8 cellular contexts compared by ENCODE assay signal in the genomic region with DNA sequence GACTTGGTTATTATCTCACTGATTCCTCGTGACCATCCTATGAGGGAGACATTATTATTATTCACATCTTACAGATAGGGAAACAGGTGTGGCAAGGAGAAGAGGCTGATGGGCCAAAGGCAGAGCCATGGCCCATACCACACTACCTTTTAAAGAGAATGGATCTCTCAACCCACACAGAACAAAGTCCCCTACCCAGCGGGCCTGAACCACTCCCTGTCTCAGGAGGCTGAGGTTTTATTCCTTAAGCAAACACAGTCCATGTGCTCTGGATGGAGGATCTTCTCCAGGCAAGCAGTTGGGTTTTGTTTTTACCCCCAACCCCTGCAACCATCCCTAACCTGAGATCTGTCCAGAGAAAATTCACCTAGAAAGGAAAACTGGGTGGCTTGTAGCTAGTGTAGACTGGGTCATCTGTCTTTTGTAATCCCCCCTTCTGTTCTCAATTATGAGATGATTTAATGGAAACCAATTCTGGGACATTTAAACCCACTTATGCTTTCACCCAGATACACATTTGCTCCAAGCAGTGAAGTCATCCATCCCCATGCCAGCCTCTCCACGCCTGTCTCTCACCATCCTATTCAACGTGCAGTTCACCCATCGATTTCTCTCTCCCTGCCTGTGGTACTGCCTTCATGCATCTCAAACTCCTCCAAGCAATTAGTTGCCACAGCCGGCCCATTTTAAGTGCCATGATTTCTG. TPM values are rescaled to one million over a fixed set of nuclear protein-coding genes. Genes with fewer than 3 reads are reported as not detected.
A peak's percentile ranks its signal among the peaks of the same experiment; 100 is the strongest.
DNase-seq lines count a peak whose midpoint lies in the region; ATAC-seq and TF ChIP-seq lines count a peak whose summit lies in the region.

No MANE protein-coding gene starts in this region.

- POLR2A ChIA-PET in naive thymus-derived CD4-positive, alpha-beta T cell (lab: Charles Lee), result interaction anchor here (1.3 to 16.9 kb wide), 7 partner anchors 23 to 82 kb away, joined by 3 to 703 read pairs (median 11); a partner anchor contains a TSS

- DNase-seq in ascending aorta (ENCODE audit: low spot score in 2 of 2) (no peak), nucleus accumbens (lab: John Stamatoyannopoulos, UW) (no peak), SHP77 (lab: John Stamatoyannopoulos, UW) (no peak), NK-92 (lab: John Stamatoyannopoulos, UW; ENCODE audit: unreplicated experiment) (no peak)
- peak in 2 of 9 donors; percentile 8 to 28 for DNase-seq in naive thymus-derived CD4-positive, alpha-beta T cell

- intact Hi-C loops in ascending aorta (cut with DNase I), result loop anchor here (5.0 kb wide), 1 partner anchor 42 kb away; no protein-coding TSS in a partner anchor
- intact Hi-C loops in naive thymus-derived CD4-positive, alpha-beta T cell (cut with micrococcal nuclease), result no loop called here

- H4K20me1 ChIP-seq in BLaER1 treated with 17β-estradiol and CSF1 and Interleukin-3, amounts not matched to agents 10 nM and 100 nM, result peaks cover 0 to 4% (median 0%) of the 10 kb centered on the region in 11 experiments; a peak in 1 of 22 replicates

- H3K36me3 Mint-ChIP-seq in naive thymus-derived CD4-positive, alpha-beta T cell, result peaks cover 0 to 53% (median 11%) of the 10 kb centered on the region in 5 donors

- peak overlapping the region in 9 of 11 experiments; percentile 85 to 98 (median 95); a peak in 17 of 22 replicates for H3K27ac ChIP-seq in BLaER1 treated with 17β-estradiol and CSF1 and Interleukin-3, amounts not matched to agents 10 nM and 100 nM
- H3K27ac ChIP-seq in HUES6 (ENCODE audit: low read depth, low read length) (no peak overlapping the region; the same call in 1 of the 2 replicates), ascending aorta (peak overlapping the region; percentile 96 to 99)
- H3K27ac ChIP-seq in naive thymus-derived CD4-positive, alpha-beta T cell (ENCODE audit: low read depth, low read length), result peak overlapping the region; percentile 88

- CTCF ChIA-PET in naive thymus-derived CD4-positive, alpha-beta T cell (lab: Charles Lee), result interaction anchor here (0.9 kb wide), 1 partner anchor 15 kb away, joined by 3 read pairs; no protein-coding TSS in a partner anchor

- H3K9ac ChIP-seq in BLaER1 treated with 17β-estradiol and CSF1 and Interleukin-3, amounts not matched to agents 10 nM and 100 nM, result peak overlapping the region; percentile 79 to 96 (median 92); a peak in 19 of 22 replicates
- H3K9ac ChIP-seq in HUES6 (ENCODE audit: low read length), result peak overlapping the region; percentile 84

- TF ChIP-seq CTCF in ascending aorta (IDR thresholded peaks at IDR 0.05), result no peak

- no peaks in the 10 kb centered on the region for H3K27me3 Mint-ChIP-seq in naive thymus-derived CD4-positive, alpha-beta T cell

- H3K4me3 ChIP-seq in BLaER1 treated with 17β-estradiol and CSF1 and Interleukin-3, amounts not matched to agents 10 nM and 100 nM, result peak overlapping the region in 9 of 10 experiments; percentile 63 to 81 (median 71); a peak in 14 of 20 replicates
- H3K4me3 ChIP-seq in HUES6 (ENCODE audit: low read depth, low read length) (peak overlapping the region; percentile 58; the same call in 1 of the 2 replicates), ascending aorta (peak overlapping the region in 1 of 2 donors; percentile 91)
- H3K4me3 ChIP-seq in naive thymus-derived CD4-positive, alpha-beta T cell (ENCODE audit: low read length), result no peak overlapping the region

- H3K36me3 ChIP-seq in BLaER1 treated with 17β-estradiol and CSF1 and Interleukin-3, amounts not matched to agents 10 nM and 100 nM, result peaks cover 23 to 53% (median 47%) of the 10 kb centered on the region in 11 experiments; a peak in 21 of 22 replicates
- H3K36me3 ChIP-seq in HUES6 (ENCODE audit: control insufficient read depth, insufficient read depth, low read length), result peaks cover 13% of the 10 kb centered on the region; the same call in 1 of the 2 replicates
- H3K36me3 ChIP-seq in ascending aorta, result peaks cover 17 to 22% of the 10 kb centered on the region in 2 donors
- peaks cover 0 to 29% (median 0%) of the 10 kb centered on the region in 3 experiments for H3K36me3 ChIP-seq in naive thymus-derived CD4-positive, alpha-beta T cell (ENCODE audit: control insufficient read depth in 2 of 3, insufficient read depth in 3 of 3, low read length in 3 of 3)

- H3K9me3 Mint-ChIP-seq in naive thymus-derived CD4-positive, alpha-beta T cell, result peaks cover 0 to 3% (median 0%) of the 10 kb centered on the region in 11 donors

- peaks cover 39 to 80% (median 61%) of the 10 kb centered on the region in 7 donors for H3K4me1 Mint-ChIP-seq in naive thymus-derived CD4-positive, alpha-beta T cell

- peaks cover 37 to 65% (median 60%) of the 10 kb centered on the region in 10 experiments for H3K4me1 ChIP-seq in BLaER1 treated with 17β-estradiol and CSF1 and Interleukin-3, amounts not matched to agents 10 nM and 100 nM
- H3K4me1 ChIP-seq in HUES6 (ENCODE audit: control insufficient read depth, insufficient read depth, low read length) (peaks cover 48% of the 10 kb centered on the region), ascending aorta (peaks cover 4 to 11% of the 10 kb centered on the region in 2 donors)
- H3K4me1 ChIP-seq in naive thymus-derived CD4-positive, alpha-beta T cell (ENCODE audit: control insufficient read depth in 2 of 2, insufficient read depth in 2 of 2, low read length in 2 of 2), result peaks cover 27 to 29% of the 10 kb centered on the region in 2 donors

- peak overlapping the region; percentile 29 to 95 (median 84) for H3K4me3 Mint-ChIP-seq in naive thymus-derived CD4-positive, alpha-beta T cell

- no peaks in the 10 kb centered on the region for H3K9me3 ChIP-seq in BLaER1 treated with 17β-estradiol and CSF1 and Interleukin-3, amounts not matched to agents 10 nM and 100 nM (replicated peaks in 1 of 11)
- H3K9me3 ChIP-seq in HUES6 (ENCODE audit: control insufficient read depth, insufficient read depth, low read depth, low read length) (no peaks in the 10 kb centered on the region), ascending aorta (no peaks in the 10 kb centered on the region)
- no peaks in the 10 kb centered on the region for H3K9me3 ChIP-seq in naive thymus-derived CD4-positive, alpha-beta T cell (ENCODE audit: control insufficient read depth in 2 of 3, low read length in 3 of 3)

- peak overlapping the region; percentile 68 to 97 (median 90) for H3K27ac Mint-ChIP-seq in naive thymus-derived CD4-positive, alpha-beta T cell

- peak overlapping the region; percentile 78 to 97 (median 89) for H3K4me2 ChIP-seq in BLaER1 treated with 17β-estradiol and CSF1 and Interleukin-3, amounts not matched to agents 10 nM and 100 nM

- ATAC-seq in naive thymus-derived CD4-positive, alpha-beta T cell, result no peak
- ATAC-seq in HG03175 (IDR thresholded peaks at IDR 0.05; ENCODE audit: unreplicated experiment), result no peak

- no peaks in the 10 kb centered on the region for H3K27me3 ChIP-seq in BLaER1 treated with 17β-estradiol and CSF1 and Interleukin-3, amounts not matched to agents 10 nM and 100 nM
- H3K27me3 ChIP-seq in HUES6 (ENCODE audit: control insufficient read depth, insufficient read depth, low read length) (peaks cover 15% of the 10 kb centered on the region; the same call in 1 of the 2 replicates), ascending aorta (no peaks in the 10 kb centered on the region)
- H3K27me3 ChIP-seq in naive thymus-derived CD4-positive, alpha-beta T cell (ENCODE audit: control insufficient read depth in 2 of 2, insufficient read depth in 2 of 2, low read length in 2 of 2), result no peaks in the 10 kb centered on the region

RNA-seq across cellular contexts. Expression of a gene that starts 2.0 kb away (rescaled TPM):
- 33.0 TPM for total RNA-seq in ascending aorta
- 100 to 1,000 TPM in 3 of 5 experiments, 10 to 100 TPM in 2; 65.9 to 271 (median 197) TPM for total RNA-seq in naive thymus-derived CD4-positive, alpha-beta T cell
- 10 to 100 TPM; 13.1 to 16.5 TPM for polyA plus RNA-seq in naive thymus-derived CD4-positive, alpha-beta T cell

RNA-seq across cellular contexts. Expression of a gene that starts 32.3 kb away (rescaled TPM):
- total RNA-seq in ascending aorta, result 18.2 TPM
- 10 to 100 TPM; 33.5 to 63.9 (median 44.0) TPM for total RNA-seq in naive thymus-derived CD4-positive, alpha-beta T cell
- polyA plus RNA-seq in naive thymus-derived CD4-positive, alpha-beta T cell, result 10 to 100 TPM; 22.3 to 29.2 TPM

RNA-seq across cellular contexts. Expression of a gene that starts 51.6 kb away (rescaled TPM):
- 16.7 TPM for total RNA-seq in ascending aorta
- total RNA-seq in naive thymus-derived CD4-positive, alpha-beta T cell, result 100 to 1,000 TPM in 2 of 5 experiments, 10 to 100 TPM in 3; 58.7 to 131 (median 98.2) TPM
- polyA plus RNA-seq in naive thymus-derived CD4-positive, alpha-beta T cell, result 1 to 10 TPM; 3.7 to 6.6 TPM
